ENCODE assay signal across 2 cellular contexts in the genomic region with DNA sequence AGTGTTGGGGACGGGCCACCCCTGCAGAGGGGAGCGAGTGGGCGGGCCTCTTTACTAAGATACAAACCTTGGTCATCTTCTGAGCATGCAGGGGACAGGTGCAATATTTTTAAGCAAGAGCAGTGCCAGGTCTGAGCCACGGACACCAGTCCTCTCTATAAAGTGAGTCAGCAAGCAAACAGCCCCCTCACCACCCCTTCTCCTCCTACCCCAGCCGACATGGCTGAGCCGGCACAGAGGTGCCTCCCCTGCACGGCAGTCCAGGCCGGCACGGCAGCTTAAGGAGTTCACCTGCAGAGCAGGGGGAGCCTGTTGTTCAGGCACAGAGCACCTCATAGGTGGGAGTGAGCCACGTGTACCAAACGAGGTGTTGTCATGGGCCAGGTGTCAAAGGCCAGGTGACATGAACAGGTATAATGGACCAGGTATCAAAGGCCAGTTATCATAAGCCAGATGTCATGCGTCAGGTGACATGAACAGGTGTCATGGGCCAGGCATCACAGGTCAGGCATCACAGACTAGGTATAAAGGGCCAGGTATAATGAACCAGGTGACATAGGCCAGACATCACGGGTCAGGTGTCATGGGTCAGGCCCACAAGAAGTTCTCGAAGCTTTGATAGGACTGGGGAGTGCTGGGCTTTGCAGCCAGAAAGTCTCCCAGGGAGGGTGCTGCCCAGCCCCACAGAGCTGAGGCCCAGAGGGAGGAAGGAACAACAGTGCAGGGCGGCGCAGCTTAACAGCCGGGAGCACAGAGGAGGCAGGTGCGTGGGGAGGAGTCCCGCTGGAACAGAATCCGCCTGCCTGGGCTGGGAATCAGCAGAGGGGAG.
A peak's percentile ranks its signal among the peaks of the same experiment; 100 is the strongest.
TF ChIP-seq lines count a peak whose summit lies in the region.

No MANE protein-coding gene starts in this region.

TF ChIP-seq in HEK293, 187 proteins besides CTCF, POLR2A, EP300 and RAD21:
- TF ChIP-seq, protein P1, sequence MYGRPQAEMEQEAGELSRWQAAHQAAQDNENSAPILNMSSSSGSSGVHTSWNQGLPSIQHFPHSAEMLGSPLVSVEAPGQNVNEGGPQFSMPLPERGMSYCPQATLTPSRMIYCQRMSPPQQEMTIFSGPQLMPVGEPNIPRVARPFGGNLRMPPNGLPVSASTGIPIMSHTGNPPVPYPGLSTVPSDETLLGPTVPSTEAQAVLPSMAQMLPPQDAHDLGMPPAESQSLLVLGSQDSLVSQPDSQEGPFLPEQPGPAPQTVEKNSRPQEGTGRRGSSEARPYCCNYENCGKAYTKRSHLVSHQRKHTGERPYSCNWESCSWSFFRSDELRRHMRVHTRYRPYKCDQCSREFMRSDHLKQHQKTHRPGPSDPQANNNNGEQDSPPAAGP (tag by site-specific recombination; IDR thresholded peaks at IDR 0.05), result peak; percentile 71; the same call in 1 of the 2 replicates
- TF ChIP-seq SCRT1 (tag by site-specific recombination; IDR thresholded peaks at IDR 0.05; ENCODE audit: borderline replicate concordance), result peak; percentile 55; the same call in 1 of the 2 replicates
- TF ChIP-seq, protein P2, sequence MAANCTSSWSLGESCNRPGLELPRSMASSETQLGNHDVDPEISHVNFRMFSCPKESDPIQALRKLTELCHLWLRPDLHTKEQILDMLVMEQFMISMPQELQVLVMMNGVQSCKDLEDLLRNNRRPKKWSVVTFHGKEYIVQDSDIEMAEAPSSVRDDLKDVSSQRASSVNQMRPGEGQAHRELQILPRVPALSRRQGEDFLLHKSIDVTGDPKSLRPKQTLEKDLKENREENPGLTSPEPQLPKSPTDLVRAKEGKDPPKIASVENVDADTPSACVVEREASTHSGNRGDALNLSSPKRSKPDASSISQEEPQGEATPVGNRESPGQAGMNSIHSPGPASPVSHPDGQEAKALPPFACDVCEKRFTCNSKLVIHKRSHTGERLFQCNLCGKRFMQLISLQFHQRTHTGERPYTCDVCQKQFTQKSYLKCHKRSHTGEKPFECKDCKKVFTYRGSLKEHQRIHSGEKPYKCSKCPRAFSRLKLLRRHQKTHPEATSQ (tag by site-specific recombination; IDR thresholded peaks at IDR 0.05), result no peak
- peak; percentile 79 for TF ChIP-seq KLF1 (tag by site-specific recombination; IDR thresholded peaks at IDR 0.05)
- no peak for TF ChIP-seq ZBTB21 (tag by site-specific recombination; IDR thresholded peaks at IDR 0.05)
- no peak for TF ChIP-seq ZNF549 (tag by site-specific recombination; IDR thresholded peaks at IDR 0.05)
- TF ChIP-seq WT1 (tag by site-specific recombination; IDR thresholded peaks at IDR 0.05), result peak; percentile 32; the same call in 1 of the 2 replicates
- TF ChIP-seq ZNF423 (tag by site-specific recombination; IDR thresholded peaks at IDR 0.05), result no peak
- 0 out of 2 replicates have a peak, but pooled peaks have one; percentile 17 for TF ChIP-seq ZNF341 (tag by site-specific recombination; IDR thresholded peaks at IDR 0.05; ENCODE audit: low read depth)
TF ChIP-seq in HEK293: peak in this region for 5.

TF ChIP-seq in HepG2, 621 proteins besides CTCF, POLR2A, EP300 and RAD21 (continued from another document):
- TF ChIP-seq, protein P3, sequence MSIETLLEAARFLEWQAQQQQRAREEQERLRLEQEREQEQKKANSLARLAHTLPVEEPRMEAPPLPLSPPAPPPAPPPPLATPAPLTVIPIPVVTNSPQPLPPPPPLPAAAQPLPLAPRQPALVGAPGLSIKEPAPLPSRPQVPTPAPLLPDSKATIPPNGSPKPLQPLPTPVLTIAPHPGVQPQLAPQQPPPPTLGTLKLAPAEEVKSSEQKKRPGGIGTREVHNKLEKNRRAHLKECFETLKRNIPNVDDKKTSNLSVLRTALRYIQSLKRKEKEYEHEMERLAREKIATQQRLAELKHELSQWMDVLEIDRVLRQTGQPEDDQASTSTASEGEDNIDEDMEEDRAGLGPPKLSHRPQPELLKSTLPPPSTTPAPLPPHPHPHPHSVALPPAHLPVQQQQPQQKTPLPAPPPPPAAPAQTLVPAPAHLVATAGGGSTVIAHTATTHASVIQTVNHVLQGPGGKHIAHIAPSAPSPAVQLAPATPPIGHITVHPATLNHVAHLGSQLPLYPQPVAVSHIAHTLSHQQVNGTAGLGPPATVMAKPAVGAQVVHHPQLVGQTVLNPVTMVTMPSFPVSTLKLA (IDR thresholded peaks at IDR 0.05), result peak; percentile 84
- no peak for TF ChIP-seq JARID2 (CRISPR knock-in tag; IDR thresholded peaks at IDR 0.05; ENCODE audit: insufficient replicate concordance)
- TF ChIP-seq, protein P4, sequence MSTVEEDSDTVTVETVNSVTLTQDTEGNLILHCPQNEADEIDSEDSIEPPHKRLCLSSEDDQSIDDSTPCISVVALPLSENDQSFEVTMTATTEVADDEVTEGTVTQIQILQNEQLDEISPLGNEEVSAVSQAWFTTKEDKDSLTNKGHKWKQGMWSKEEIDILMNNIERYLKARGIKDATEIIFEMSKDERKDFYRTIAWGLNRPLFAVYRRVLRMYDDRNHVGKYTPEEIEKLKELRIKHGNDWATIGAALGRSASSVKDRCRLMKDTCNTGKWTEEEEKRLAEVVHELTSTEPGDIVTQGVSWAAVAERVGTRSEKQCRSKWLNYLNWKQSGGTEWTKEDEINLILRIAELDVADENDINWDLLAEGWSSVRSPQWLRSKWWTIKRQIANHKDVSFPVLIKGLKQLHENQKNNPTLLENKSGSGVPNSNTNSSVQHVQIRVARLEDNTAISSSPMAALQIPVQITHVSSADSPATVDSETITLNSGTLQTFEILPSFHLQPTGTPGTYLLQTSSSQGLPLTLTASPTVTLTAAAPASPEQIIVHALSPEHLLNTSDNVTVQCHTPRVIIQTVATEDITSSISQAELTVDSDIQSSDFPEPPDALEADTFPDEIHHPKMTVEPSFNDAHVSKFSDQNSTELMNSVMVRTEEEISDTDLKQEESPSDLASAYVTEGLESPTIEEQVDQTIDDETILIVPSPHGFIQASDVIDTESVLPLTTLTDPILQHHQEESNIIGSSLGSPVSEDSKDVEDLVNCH (CRISPR knock-in tag; IDR thresholded peaks at IDR 0.05), result no peak
- TF ChIP-seq PHF20 (CRISPR knock-in tag; IDR thresholded peaks at IDR 0.05), result no peak
- peak; percentile 18; the same call in 1 of the 2 replicates for TF ChIP-seq CREB1 (IDR thresholded peaks at IDR 0.05)
- TF ChIP-seq CREB1 (CRISPR knock-in tag; IDR thresholded peaks at IDR 0.05), result no peak
